24 cellular contexts compared by ENCODE assay signal in the genomic region with DNA sequence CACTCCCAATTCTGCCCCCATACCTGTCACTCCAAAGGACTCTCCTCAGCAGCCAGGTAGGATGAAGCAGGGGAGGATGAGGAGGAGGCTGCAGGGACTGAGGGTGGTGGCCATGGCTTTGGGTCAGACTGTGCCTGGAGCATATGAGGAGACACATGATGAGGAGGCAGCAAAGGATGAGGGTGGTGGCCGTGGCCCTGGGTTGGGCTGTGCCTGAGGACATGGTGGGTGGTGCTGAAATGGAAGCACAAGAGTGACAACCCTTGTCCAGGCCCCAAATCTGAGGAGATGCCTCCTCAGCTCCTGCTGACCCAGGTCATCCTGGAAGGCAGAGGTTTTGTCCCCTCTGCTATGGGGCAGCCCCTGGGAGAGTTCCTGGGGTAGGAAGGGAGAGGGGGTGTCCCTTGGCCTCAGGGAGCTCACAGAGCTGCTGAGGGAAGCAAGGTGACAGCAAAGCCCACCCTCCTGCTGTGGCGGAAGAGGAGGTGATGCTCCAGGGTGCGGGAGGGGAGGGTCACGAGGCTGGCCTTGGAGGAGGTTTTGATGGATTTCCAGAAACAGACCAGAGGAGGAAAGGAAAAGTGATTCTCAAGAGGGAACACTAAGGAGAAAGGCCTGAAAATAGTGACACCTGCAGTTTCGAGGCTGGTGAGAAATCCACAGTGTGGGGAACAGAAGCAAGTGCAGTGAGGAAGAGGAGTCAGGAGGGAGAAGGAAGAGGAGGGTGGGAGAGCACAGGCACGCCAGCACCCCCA. TPM values are rescaled to one million over a fixed set of nuclear protein-coding genes. Genes with fewer than 3 reads are reported as not detected.
DNase-seq lines count a peak whose midpoint lies in the region; TF ChIP-seq lines count a peak whose summit lies in the region.
"Had no signal": no experiment of that assay in that cellular context is flagged by ENCODE, and none has a peak within 500 bp of the region (broad histone marks: within the 10 kb centered on the region; RNA-seq: fewer than 3 reads in every experiment).

No MANE protein-coding gene starts in this region.

- TF ChIP-seq EP300 in suprapubic skin (IDR thresholded peaks at IDR 0.05): no peak

- TF ChIP-seq POLR2A in suprapubic skin (IDR thresholded peaks at IDR 0.05): no peak

- POLR2A ChIA-PET in HEK293 (lab: Yijun Ruan, JAX): no interaction called here

- H3K4me1 ChIP-seq in HEK293 (ENCODE audit: control insufficient read depth, insufficient read depth, low read length) (no peaks in the 10 kb centered on the region), suprapubic skin (peaks cover 9% of the 10 kb centered on the region)
- H3K4me1 ChIP-seq: HAP-1 had no signal

- DNase-seq in activated CD4-positive, CD25-positive, alpha-beta regulatory T cell treated with anti-CD3 and anti-CD28 coated beads, Interleukin-2, amount 50 U/mL, for 72 hours: peak; percentile 24
- DNase-seq in activated CD4-positive, CD25-positive, alpha-beta regulatory T cell (lab: John Stamatoyannopoulos, UW): no peak
- peak; percentile 55 for DNase-seq in mesenteric fat pad (ENCODE audit: low spot score)
- peak; percentile 39 to 67 for DNase-seq in suprapubic skin (ENCODE audit: low spot score in 2 of 2)
- DNase-seq in NK-92 (lab: John Stamatoyannopoulos, UW; ENCODE audit: unreplicated experiment): no peak
- DNase-seq in Kasumi-1 (lab: John Stamatoyannopoulos, UW): no peak
- no peak for DNase-seq in dedifferentiated amniotic fluid mesenchymal stem cell (ENCODE audit: extremely low spot score)
- DNase-seq: ACHN, NCI-H1105 treated with DMSO at 0.1 percent for 48 hours, NCI-H2029 treated with DMSO at 0.1 percent for 48 hours, NCI-H2171, NCI-H345, NCI-H524, NCI-H774 had no signal

- H3K9me3 ChIP-seq in HEK293 (ENCODE audit: control insufficient read depth, insufficient read depth, low read depth, low read length) (no peaks in the 10 kb centered on the region), suprapubic skin (no peaks in the 10 kb centered on the region)
- H3K9me3 ChIP-seq: HAP-1, Peyer's patch had no signal

- H3K4me3 ChIP-seq in HEK293 (ENCODE audit: low read depth, low read length): no peak overlapping the region
- no peak overlapping the region for H3K4me3 ChIP-seq in suprapubic skin
- H3K4me3 ChIP-seq: BLaER1 treated with 17β-estradiol and CSF1 and Interleukin-3, amounts not matched to agents 10 nM and 100 nM; GM23338; HAP-1; Peyer's patch had no signal

- TF ChIP-seq CTCF in HEK293 (tag by site-specific recombination; IDR thresholded peaks at IDR 0.05): no peak
- no peak for TF ChIP-seq CTCF in suprapubic skin (IDR thresholded peaks at IDR 0.05)

- CTCF ChIA-PET in HEK293 (lab: Yijun Ruan, JAX): interaction anchor here (1.0 kb wide), 1 partner anchor 53 kb away, joined by 3 read pairs; no protein-coding TSS in a partner anchor

- H3K36me3 ChIP-seq in HEK293 (ENCODE audit: control insufficient read depth in 2 of 2, insufficient read depth in 1 of 2, low read length in 2 of 2) (no peaks in the 10 kb centered on the region), suprapubic skin (no peaks in the 10 kb centered on the region)
- H3K36me3 ChIP-seq: BLaER1 treated with 17β-estradiol and CSF1 and Interleukin-3, amounts not matched to agents 10 nM and 100 nM; HAP-1; Peyer's patch had no signal

- H3K27me3 ChIP-seq in suprapubic skin: no peaks in the 10 kb centered on the region
- H3K27me3 ChIP-seq: Peyer's patch had no signal

- WGBS in suprapubic skin: 90% methylated on average over 6 of the region's 6 CpGs

- no peak overlapping the region for H3K27ac ChIP-seq in HEK293 (ENCODE audit: extremely low read depth, low read depth, low read length)
- no peak overlapping the region for H3K27ac ChIP-seq in suprapubic skin
- H3K27ac ChIP-seq: 22Rv1; BLaER1 treated with 17β-estradiol and CSF1 and Interleukin-3, amounts not matched to agents 10 nM and 100 nM; KMS-11; Peyer's patch had no signal

TF ChIP-seq in HEK293, 187 proteins besides CTCF, POLR2A, EP300 and RAD21:
- TF ChIP-seq ZFHX2 (tag by site-specific recombination; conservative IDR thresholded peaks at IDR 0.05) (peak; percentile 29; the same call in 1 of the 2 replicates), ZNF155 (tag by site-specific recombination; IDR thresholded peaks at IDR 0.05) (no peak), ZNF792 (tag by site-specific recombination; IDR thresholded peaks at IDR 0.05) (no peak)

RNA-seq across cellular contexts. Expression of gene RAET1G, which starts 4.6 kb away (rescaled TPM):
- total RNA-seq in mesenteric fat pad: 0.51 TPM
- total RNA-seq in suprapubic skin: 1 to 10 TPM; 1.9 to 5.8 (median 4.5) TPM
- total RNA-seq: CD8-positive, alpha-beta T cell; GM23338; OCI-LY7; Peyer's patch had no signal

RNA-seq across cellular contexts. Expression of gene RAET1E, which starts 20.4 kb away (rescaled TPM):
- total RNA-seq in mesenteric fat pad (0.29 TPM), suprapubic skin (10 to 100 TPM; 14.4 to 46.8 (median 22.8) TPM)
- total RNA-seq: CD8-positive, alpha-beta T cell; GM23338; OCI-LY7; Peyer's patch had no signal

RNA-seq across cellular contexts. Expression of gene ULBP2, which starts 23.5 kb away (rescaled TPM):
- 0.96 TPM for total RNA-seq in mesenteric fat pad
- under 1 TPM in 2 of 4 donors, not detected in 2; 0.76 to 0.95 TPM for total RNA-seq in suprapubic skin
- total RNA-seq: GM23338, Peyer's patch had no signal

RNA-seq across cellular contexts. Expression of gene ULBP1, which starts 45.4 kb away (rescaled TPM):
- total RNA-seq in mesenteric fat pad (0.19 TPM), suprapubic skin (under 1 TPM in 2 of 4 donors, not detected in 2; 0.34 to 0.47 TPM)
- total RNA-seq: HT1080, Peyer's patch had no signal

RNA-seq across cellular contexts. Expression of gene LRP11, which starts 54.2 kb away (rescaled TPM):
- total RNA-seq in mesenteric fat pad: 24.2 TPM
- total RNA-seq in suprapubic skin: 10 to 100 TPM; 43.6 to 77.2 (median 68.4) TPM

Comparison
In these comparisons a context has a peak if more than half of its experiments do, and no peak if none do; other contexts are left out.
1. DNase-seq: peak in activated CD4-positive, CD25-positive, alpha-beta regulatory T cell treated with anti-CD3 and anti-CD28 coated beads, Interleukin-2, amount 50 U/mL, for 72 hours (single experiment), mesenteric fat pad (single experiment) and suprapubic skin (2 of 2); none in activated CD4-positive, CD25-positive, alpha-beta regulatory T cell (0 of 4), NK-92 (single experiment), Kasumi-1 (0 of 2) and dedifferentiated amniotic fluid mesenchymal stem cell (single experiment).
2. RNA of gene RAET1E, which starts 20.4 kb away (total RNA-seq): 14.4 to 46.8 TPM in suprapubic skin; 0.29 TPM in mesenteric fat pad (single experiment); every median in the first group is over 10 times any median in the second.